In genomic region chr14:66076166-66076565, GRCh38 we compare ENCODE assay signal across 22 cellular contexts.
DNase-seq lines count a peak whose midpoint lies in the region; ATAC-seq, FAIRE-seq and TF ChIP-seq lines count a peak whose summit lies in the region.
"Had no signal": no experiment of that assay in that cellular context is flagged by ENCODE, and none has a peak within 500 bp of the region (broad histone marks: within the 10 kb centered on the region; RNA-seq: fewer than 3 reads in every experiment).

No MANE protein-coding gene starts in this region.

- H3K9me3 Mint-ChIP-seq in astrocyte (ENCODE audit: unreplicated experiment) (no peaks in the 10 kb centered on the region), nephron progenitor cell (no peaks in the 10 kb centered on the region)

- H4K20me1 ChIP-seq in astrocyte (ENCODE audit: insufficient read depth, low read length), result no peaks in the 10 kb centered on the region

- H2AFZ ChIP-seq in astrocyte (ENCODE audit: low read depth, low read length), result no peak overlapping the region

- H3K4me1 Mint-ChIP-seq in astrocyte (ENCODE audit: low read depth, unreplicated experiment) (no peaks in the 10 kb centered on the region), nephron progenitor cell (peaks cover 58% of the 10 kb centered on the region)

- H3K27ac ChIP-seq in astrocyte (ENCODE audit: low read depth, low read length), result no peak overlapping the region
- H3K27ac ChIP-seq: C4-2B had no signal

- H3K36me3 Mint-ChIP-seq in astrocyte (ENCODE audit: low read depth, unreplicated experiment) (no peaks in the 10 kb centered on the region), nephron progenitor cell (ENCODE audit: low read depth) (no peaks in the 10 kb centered on the region)

- H3K27me3 Mint-ChIP-seq in astrocyte (ENCODE audit: low read depth, unreplicated experiment) (peaks cover 18% of the 10 kb centered on the region), nephron progenitor cell (ENCODE audit: low read depth, poor library complexity) (peaks cover 9% of the 10 kb centered on the region)

- no peaks in the 10 kb centered on the region for H3K27me3 ChIP-seq in astrocyte (ENCODE audit: insufficient read depth, low read length)
- H3K27me3 ChIP-seq: MG63 had no signal

- H3K9ac ChIP-seq in astrocyte (ENCODE audit: low read length), result no peak overlapping the region
- H3K9ac ChIP-seq: SK-N-SH had no signal

- H3K4me3 Mint-ChIP-seq in astrocyte (ENCODE audit: unreplicated experiment) (no peak overlapping the region), nephron progenitor cell (no peak overlapping the region)

- H3K27ac Mint-ChIP-seq in astrocyte (ENCODE audit: unreplicated experiment), result no peak overlapping the region
- H3K27ac Mint-ChIP-seq in nephron progenitor cell, result peak overlapping the region; percentile 57

- no peaks in the 10 kb centered on the region for H3K36me3 ChIP-seq in astrocyte (ENCODE audit: insufficient read depth, low read length)
- H3K36me3 ChIP-seq: MG63 had no signal

- TF ChIP-seq CTCF in astrocyte (IDR thresholded peaks at IDR 0.05; ENCODE audit: insufficient read depth, low read depth, low read length) (no peak), nephron progenitor cell (IDR thresholded peaks at IDR 0.05) (no peak), GM20000 (IDR thresholded peaks at IDR 0.05; ENCODE audit: extremely low read depth, missing control alignments) (no peak)

- intact Hi-C loops in sciatic nerve (cut with DNase I), result no loop called here

- H3K9me3 ChIP-seq in astrocyte (ENCODE audit: insufficient read depth, low read depth, low read length), result no peaks in the 10 kb centered on the region
- H3K9me3 ChIP-seq: MG63, SK-N-SH had no signal

- H3K4me3 ChIP-seq in astrocyte (ENCODE audit: insufficient read depth, low read depth, low read length), result no peak overlapping the region
- H3K4me3 ChIP-seq: MG63 had no signal

- H3K4me2 ChIP-seq in astrocyte (ENCODE audit: low read length), result no peak overlapping the region
- H3K4me2 ChIP-seq: SK-N-SH had no signal

- no peak for FAIRE-seq in astrocyte (lab: Jason Lieb, UNC)
- FAIRE-seq: G401.6, GM12891, GM19239 had no signal

- H3K4me1 ChIP-seq in astrocyte (ENCODE audit: insufficient read depth, low read length), result no peaks in the 10 kb centered on the region

- DNase-seq in NCI-H187 (lab: John Stamatoyannopoulos, UW) (peak; percentile 40 to 73), NCI-H187 treated with DMSO at 0.1 percent for 48 hours (lab: John Stamatoyannopoulos, UW) (no peak), astrocyte (ENCODE audit: low read depth) (peak; percentile 12), nephron progenitor cell (no peak), NCI-H2081 (lab: John Stamatoyannopoulos, UW) (no peak), sciatic nerve (ENCODE audit: low spot score) (no peak), GM20000 (ENCODE audit: low spot score) (no peak)
- no peak for DNase-seq in stimulated activated CD4-positive, alpha-beta T cell treated with anti-CD3 and anti-CD28 coated beads, Interleukin-2, amount 100 ng/mL, for 48 hours
- DNase-seq: COR-L47, GOT3, MG63, NCI-H1092 treated with DMSO at 0.1 percent for 48 hours, NCI-H1694, NCI-H69, Right ventricle myocardium superior, SK-N-SH, T-helper 1 cell had no signal

- no peak for ATAC-seq in sciatic nerve
- ATAC-seq: Panc1 had no signal

- no peaks in the 10 kb centered on the region for H3K79me2 ChIP-seq in astrocyte (ENCODE audit: insufficient read depth, low read length)

Comparison
In these comparisons a context has a peak if more than half of its experiments do, and no peak if none do; other contexts are left out.
1. DNase-seq: peak in NCI-H187 (2 of 2) and astrocyte (single experiment); none in NCI-H187 treated with DMSO at 0.1 percent for 48 hours (single experiment), nephron progenitor cell (single experiment), NCI-H2081 (0 of 2), stimulated activated CD4-positive, alpha-beta T cell treated with anti-CD3 and anti-CD28 coated beads, Interleukin-2, amount 100 ng/mL, for 48 hours (0 of 2), sciatic nerve (single experiment) and GM20000 (single experiment).